29 cellular contexts compared by ENCODE assay signal in the genomic region with DNA sequence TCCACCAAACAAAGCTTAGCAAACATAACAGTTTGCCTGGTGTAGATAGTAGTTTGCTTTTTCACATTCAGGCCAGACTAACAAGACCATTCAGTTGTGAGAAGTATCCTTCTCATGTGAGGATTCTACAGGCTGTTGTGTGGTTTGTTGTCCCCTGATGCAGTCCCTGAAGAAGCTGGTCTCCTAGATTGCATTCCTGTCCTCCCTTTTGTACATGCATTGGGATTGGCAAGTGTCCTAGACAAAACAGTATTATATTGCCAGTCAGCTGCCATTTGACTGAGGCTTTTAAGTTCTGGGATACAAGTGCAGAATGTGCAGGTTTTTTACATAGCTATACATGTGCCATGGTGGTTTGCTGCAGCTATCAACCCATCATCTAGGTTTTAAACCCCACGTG.
"Had no signal": no experiment of that assay in that cellular context is flagged by ENCODE, and none has a peak within 500 bp of the region (broad histone marks: within the 10 kb centered on the region; RNA-seq: fewer than 3 reads in every experiment).

No MANE protein-coding gene starts in this region.

- H3K27ac Mint-ChIP-seq: naive thymus-derived CD4-positive, alpha-beta T cell; nephron; neural progenitor cell; progenitor cell of endocrine pancreas; stimulated activated naive CD8-positive, alpha-beta T cell treated with anti-CD3 and anti-CD28 coated beads, Interleukin-15, amount 100 ng/mL, for 72 hours had no signal

- H3K4me1 Mint-ChIP-seq: naive thymus-derived CD4-positive, alpha-beta T cell; nephron; stimulated activated naive CD8-positive, alpha-beta T cell treated with anti-CD3 and anti-CD28 coated beads, Interleukin-15, amount 100 ng/mL, for 72 hours had no signal

- H3K4me1 ChIP-seq: foreskin keratinocyte, gastroesophageal sphincter, left lung, parathyroid adenoma, suprapubic skin, upper lobe of right lung, uterus had no signal

- H3K9me3 Mint-ChIP-seq: nephron; neural progenitor cell; stimulated activated naive CD8-positive, alpha-beta T cell treated with anti-CD3 and anti-CD28 coated beads, Interleukin-15, amount 100 ng/mL, for 72 hours had no signal

- H3K4me3 Mint-ChIP-seq: naive thymus-derived CD4-positive, alpha-beta T cell; nephron; neural progenitor cell; stimulated activated naive CD8-positive, alpha-beta T cell treated with anti-CD3 and anti-CD28 coated beads, Interleukin-15, amount 100 ng/mL, for 72 hours had no signal

- ATAC-seq: foreskin keratinocyte; gastroesophageal sphincter; heart left ventricle; left lung; naive thymus-derived CD4-positive, alpha-beta T cell; right lobe of liver; stimulated activated naive CD8-positive, alpha-beta T cell treated with anti-CD3 and anti-CD28 coated beads, Interleukin-15, amount 100 ng/mL, for 72 hours; upper lobe of right lung had no signal

- DNase-seq: effector memory CD4-positive, alpha-beta T cell; foreskin keratinocyte; heart left ventricle; kidney; left lung; mammary epithelial cell; mesendoderm; midbrain; naive thymus-derived CD4-positive, alpha-beta T cell; right lobe of liver; stimulated activated CD4-positive, alpha-beta T cell treated with anti-CD3 and anti-CD28 coated beads, Interleukin-12 subunit alpha, Interleukin-12 subunit beta, amount 100 ng/mL, for 4 hours; stimulated activated CD4-positive, alpha-beta T cell treated with anti-CD3 and anti-CD28 coated beads, Interleukin-1b, Interleukin-23, amount 100 ng/mL, for 48 hours; stimulated activated CD4-positive, alpha-beta T cell treated with anti-CD3 and anti-CD28 coated beads, Interleukin-4, amount 100 ng/mL, for 1 hour; stimulated activated CD8-positive, alpha-beta memory T cell treated with anti-CD3 and anti-CD28 coated beads, Interleukin-4, amount 100 ng/mL, for 48 hours; stimulated activated naive CD4-positive, alpha-beta T cell; stimulated activated naive CD8-positive, alpha-beta T cell treated with anti-CD3 and anti-CD28 coated beads, Interleukin-15, amount 100 ng/mL, for 72 hours; transverse colon; upper lobe of right lung; uterus had no signal

- H3K27me3 ChIP-seq: esophagus muscularis mucosa, foreskin keratinocyte, gastroesophageal sphincter, heart left ventricle, hepatocyte, left lung, neural progenitor cell, right lobe of liver, suprapubic skin, transverse colon, upper lobe of right lung, uterus had no signal

- FAIRE-seq: endothelial cell of umbilical vein, kidney had no signal

- H3K27me3 Mint-ChIP-seq: progenitor cell of endocrine pancreas; stimulated activated naive CD8-positive, alpha-beta T cell treated with anti-CD3 and anti-CD28 coated beads, Interleukin-15, amount 100 ng/mL, for 72 hours had no signal

- H3K27ac ChIP-seq: esophagus muscularis mucosa, foreskin keratinocyte, gastroesophageal sphincter, heart left ventricle, hepatocyte, neural progenitor cell, parathyroid adenoma, right lobe of liver, suprapubic skin, upper lobe of right lung, uterus had no signal

- H3K36me3 ChIP-seq: esophagus muscularis mucosa, gastroesophageal sphincter, heart left ventricle, left lung, neural progenitor cell, right lobe of liver, suprapubic skin, transverse colon, upper lobe of right lung, uterus had no signal

- H3K36me3 Mint-ChIP-seq: naive thymus-derived CD4-positive, alpha-beta T cell; neural progenitor cell had no signal

- H3K9me3 ChIP-seq: esophagus muscularis mucosa, gastroesophageal sphincter, heart left ventricle, left lung, right lobe of liver, suprapubic skin, transverse colon, upper lobe of right lung, uterus had no signal

- H3K4me3 ChIP-seq: esophagus muscularis mucosa, gastroesophageal sphincter, heart left ventricle, hepatocyte, left lung, neural progenitor cell, right lobe of liver, smooth muscle cell, suprapubic skin, transverse colon, upper lobe of right lung, uterus had no signal
